Comparison of ENCODE assay signal across 28 cellular contexts in genomic region chr22:49457946-49458707, GRCh38.
"Had no signal": no experiment of that assay in that cellular context is flagged by ENCODE, and none has a peak within 500 bp of the region (broad histone marks: within the 10 kb centered on the region; RNA-seq: fewer than 3 reads in every experiment).

No MANE protein-coding gene starts in this region.

- H3K27me3 ChIP-seq: adrenal gland, ascending aorta, brain microvascular endothelial cell, tibial nerve had no signal

- H3K4me3 Mint-ChIP-seq: activated CD4-positive, alpha-beta T cell treated with anti-CD3 and anti-CD28 coated beads for 36 hours; activated CD8-positive, alpha-beta memory T cell treated with anti-CD3 and anti-CD28 coated beads, Interleukin-2, amount 10 ng/mL, durations not matched to agents 7 days and 5 days; activated CD8-positive, alpha-beta T cell treated with anti-CD3 and anti-CD28 coated beads, Interleukin-2, amount 10 ng/mL, durations not matched to agents 7 days and 5 days; activated naive CD8-positive, alpha-beta T cell treated with anti-CD3 and anti-CD28 coated beads for 36 hours; activated T-cell treated with anti-CD3 and anti-CD28 coated beads, Interleukin-2, amount 50 U/mL, for 72 hours; naive thymus-derived CD4-positive, alpha-beta T cell; T-cell; T-helper 2 cell treated with Interferon-gamma antibody and Interleukin-4, amounts not matched to agents 5 μg/mL and 100 μg/mL, for 36 hours had no signal

- H3K36me3 Mint-ChIP-seq: activated CD8-positive, alpha-beta memory T cell treated with anti-CD3 and anti-CD28 coated beads, Interleukin-2, amount 10 ng/mL, durations not matched to agents 7 days and 5 days; activated naive CD8-positive, alpha-beta T cell treated with anti-CD3 and anti-CD28 coated beads for 36 hours; naive thymus-derived CD4-positive, alpha-beta T cell; T-cell had no signal

- H3K4me1 Mint-ChIP-seq: activated CD4-positive, alpha-beta T cell treated with anti-CD3 and anti-CD28 coated beads for 36 hours; activated CD8-positive, alpha-beta memory T cell treated with anti-CD3 and anti-CD28 coated beads, Interleukin-2, amount 10 ng/mL, durations not matched to agents 7 days and 5 days; activated naive CD8-positive, alpha-beta T cell treated with anti-CD3 and anti-CD28 coated beads for 36 hours; T-cell had no signal

- ATAC-seq: activated CD4-positive, alpha-beta T cell treated with anti-CD3 and anti-CD28 coated beads for 36 hours; activated CD8-positive, alpha-beta memory T cell treated with anti-CD3 and anti-CD28 coated beads, Interleukin-2, amount 10 ng/mL, durations not matched to agents 7 days and 5 days; activated CD8-positive, alpha-beta T cell treated with anti-CD3 and anti-CD28 coated beads, Interleukin-2, amount 10 ng/mL, durations not matched to agents 7 days and 5 days; activated T-cell treated with anti-CD3 and anti-CD28 coated beads, Interleukin-2, amount 50 U/mL, for 72 hours; esophagus mucosa; left colon; naive thymus-derived CD4-positive, alpha-beta T cell; right cardiac atrium; T-cell had no signal

- H3K27ac Mint-ChIP-seq: activated CD4-positive, alpha-beta T cell treated with anti-CD3 and anti-CD28 coated beads for 36 hours; activated CD8-positive, alpha-beta memory T cell treated with anti-CD3 and anti-CD28 coated beads, Interleukin-2, amount 10 ng/mL, durations not matched to agents 7 days and 5 days; activated CD8-positive, alpha-beta T cell treated with anti-CD3 and anti-CD28 coated beads, Interleukin-2, amount 10 ng/mL, durations not matched to agents 7 days and 5 days; activated naive CD8-positive, alpha-beta T cell treated with anti-CD3 and anti-CD28 coated beads for 36 hours; activated T-cell treated with anti-CD3 and anti-CD28 coated beads, Interleukin-2, amount 50 U/mL, for 72 hours; naive thymus-derived CD4-positive, alpha-beta T cell; T-cell; T-helper 2 cell treated with Interferon-gamma antibody and Interleukin-4, amounts not matched to agents 5 μg/mL and 100 μg/mL, for 36 hours had no signal

- H3K27me3 Mint-ChIP-seq: activated CD4-positive, alpha-beta T cell treated with anti-CD3 and anti-CD28 coated beads for 36 hours; activated CD8-positive, alpha-beta memory T cell treated with anti-CD3 and anti-CD28 coated beads, Interleukin-2, amount 10 ng/mL, durations not matched to agents 7 days and 5 days; activated naive CD8-positive, alpha-beta T cell treated with anti-CD3 and anti-CD28 coated beads for 36 hours had no signal

- H3K4me1 ChIP-seq: adrenal gland, ascending aorta, spleen, tibial nerve, uterus had no signal

- FAIRE-seq: kidney had no signal

- H3K27ac ChIP-seq: adrenal gland, ascending aorta, brain microvascular endothelial cell, spleen, tibial nerve, uterus had no signal

- H3K9me3 ChIP-seq: adrenal gland, ascending aorta, spleen, tibial nerve, uterus had no signal

- H3K36me3 ChIP-seq: adrenal gland, ascending aorta, brain microvascular endothelial cell, spleen, tibial nerve, uterus had no signal

- DNase-seq: activated CD4-positive, alpha-beta T cell treated with anti-CD3 and anti-CD28 coated beads for 36 hours; activated CD4-positive, CD25-positive, alpha-beta regulatory T cell; activated CD8-positive, alpha-beta memory T cell treated with anti-CD3 and anti-CD28 coated beads, Interleukin-2, amount 10 ng/mL, durations not matched to agents 7 days and 5 days; activated CD8-positive, alpha-beta T cell treated with anti-CD3 and anti-CD28 coated beads, Interleukin-2, amount 10 ng/mL, durations not matched to agents 7 days and 5 days; activated naive CD4-positive, alpha-beta T cell; activated naive CD8-positive, alpha-beta T cell treated with anti-CD3 and anti-CD28 coated beads for 36 hours; activated T-cell treated with anti-CD3 and anti-CD28 coated beads, Interleukin-2, amount 50 U/mL, for 72 hours; adrenal gland; brain microvascular endothelial cell; caudate nucleus; cortex of kidney; foreskin fibroblast; hippocampal formation; kidney; left colon; mammary epithelial cell; midbrain; naive thymus-derived CD4-positive, alpha-beta T cell; occipital lobe; right cardiac atrium; spleen; stimulated activated naive CD4-positive, alpha-beta T cell; T-cell; uterus had no signal

- H3K9me3 Mint-ChIP-seq: activated naive CD8-positive, alpha-beta T cell treated with anti-CD3 and anti-CD28 coated beads for 36 hours; activated T-cell treated with anti-CD3 and anti-CD28 coated beads, Interleukin-2, amount 50 U/mL, for 72 hours; T-helper 2 cell treated with Interferon-gamma antibody and Interleukin-4, amounts not matched to agents 5 μg/mL and 100 μg/mL, for 36 hours had no signal

- H3K4me3 ChIP-seq: adrenal gland, ascending aorta, spleen, tibial nerve, uterus had no signal
